Comparison of ENCODE assay signal across 8 cellular contexts in genomic region chr17:7296189-7296861, GRCh38. TPM values are rescaled to one million over a fixed set of nuclear protein-coding genes. Genes with fewer than 3 reads are reported as not detected.
DNase-seq lines count a peak whose midpoint lies in the region; ATAC-seq and TF ChIP-seq lines count a peak whose summit lies in the region.

No MANE protein-coding gene starts in this region.

- H3K27ac ChIP-seq in cardiac muscle cell = no peak overlapping the region
- no peak overlapping the region for H3K27ac ChIP-seq in trophoblast cell (ENCODE audit: low read depth, low read length)
- peak overlapping the region; percentile 33 to 67 for H3K27ac ChIP-seq in uterus

- no peak overlapping the region for H2BK12ac ChIP-seq in trophoblast cell (ENCODE audit: low read length)

- ATAC-seq in activated naive CD4-positive, alpha-beta T cell treated with anti-CD3 and anti-CD28 coated beads, Interleukin-2, amount 50 U/mL, for 72 hours = peak; percentile 40 to 75
- no peak for ATAC-seq in HG02763 (IDR thresholded peaks at IDR 0.05; ENCODE audit: unreplicated experiment)

- no peak overlapping the region for H3K27ac Mint-ChIP-seq in activated naive CD4-positive, alpha-beta T cell treated with anti-CD3 and anti-CD28 coated beads, Interleukin-2, amount 50 U/mL, for 72 hours

- H3K9me3 ChIP-seq in cardiac muscle cell (ENCODE audit: low read depth) (no peaks in the 10 kb centered on the region), trophoblast cell (ENCODE audit: insufficient read depth, low read depth, low read length) (peaks cover 5% of the 10 kb centered on the region), uterus (no peaks in the 10 kb centered on the region)

- no peak overlapping the region for H2AK5ac ChIP-seq in trophoblast cell (ENCODE audit: low read length)

- TF ChIP-seq POLR2A in uterus (IDR thresholded peaks at IDR 0.05) = peak in 1 of 2 donors; percentile 30

- H4K91ac ChIP-seq in trophoblast cell (ENCODE audit: low read depth, low read length) = no peak overlapping the region

- intact Hi-C loops in uterus (cut with DNase I; ENCODE audit: low total_unique reads) = loop anchor here (2.0 to 10.0 kb wide), 2 partner anchors 16 to 242 kb away; partner anchors contain the start of gene SLC2A4

- H3K14ac ChIP-seq in trophoblast cell (ENCODE audit: low read length) = no peak overlapping the region

- H3K79me2 ChIP-seq in trophoblast cell (ENCODE audit: control insufficient read depth, insufficient read depth, low read length, poor library complexity) = no peaks in the 10 kb centered on the region

- H3K18ac ChIP-seq in trophoblast cell (ENCODE audit: low read length) = no peak overlapping the region

- H2AFZ ChIP-seq in trophoblast cell (ENCODE audit: insufficient read depth, low read length, poor library complexity) = no peak overlapping the region

- H3K4ac ChIP-seq in trophoblast cell (ENCODE audit: low read depth, low read length) = no peak overlapping the region

- H3K36me3 ChIP-seq in cardiac muscle cell = no peaks in the 10 kb centered on the region
- H3K36me3 ChIP-seq in trophoblast cell (ENCODE audit: control insufficient read depth in 1 of 2, insufficient read depth in 2 of 2, low read length in 2 of 2) = no peaks in the 10 kb centered on the region
- no peaks in the 10 kb centered on the region for H3K36me3 ChIP-seq in uterus

- no peak overlapping the region for H4K12ac ChIP-seq in trophoblast cell (ENCODE audit: low read depth, low read length)

- H3K9me3 Mint-ChIP-seq in activated naive CD4-positive, alpha-beta T cell treated with anti-CD3 and anti-CD28 coated beads, Interleukin-2, amount 50 U/mL, for 72 hours = no peaks in the 10 kb centered on the region

- H3K9ac ChIP-seq in trophoblast cell (ENCODE audit: low read length) = no peak overlapping the region

- peaks cover 4% of the 10 kb centered on the region for H3K27me3 ChIP-seq in cardiac muscle cell
- H3K27me3 ChIP-seq in trophoblast cell (ENCODE audit: insufficient read depth, low read length) = peaks cover 21% of the 10 kb centered on the region
- peaks cover 0 to 6% of the 10 kb centered on the region in 2 donors for H3K27me3 ChIP-seq in uterus

- H3K36me3 Mint-ChIP-seq in activated naive CD4-positive, alpha-beta T cell treated with anti-CD3 and anti-CD28 coated beads, Interleukin-2, amount 50 U/mL, for 72 hours = peaks cover 0 to 6% of the 10 kb centered on the region in 2 donors

- H3K79me1 ChIP-seq in trophoblast cell (ENCODE audit: low read length) = no peaks in the 10 kb centered on the region

- H3K4me1 ChIP-seq in cardiac muscle cell (ENCODE audit: low read depth) = peaks cover 33% of the 10 kb centered on the region
- H3K4me1 ChIP-seq in trophoblast cell (ENCODE audit: control insufficient read depth in 1 of 2, insufficient read depth in 2 of 2, low read length in 2 of 2) = peaks cover 4 to 8% of the 10 kb centered on the region in 2 experiments
- peaks cover 0 to 27% of the 10 kb centered on the region in 2 donors for H3K4me1 ChIP-seq in uterus

- H4K8ac ChIP-seq in trophoblast cell (ENCODE audit: low read depth, low read length) = no peak overlapping the region

- H2BK5ac ChIP-seq in trophoblast cell (ENCODE audit: low read depth, low read length, poor library complexity) = no peak overlapping the region

- no peak overlapping the region for H2BK120ac ChIP-seq in trophoblast cell (ENCODE audit: insufficient read depth, low read length, poor library complexity)

- H3K4me2 ChIP-seq in trophoblast cell (ENCODE audit: low read length) = peak overlapping the region; percentile 45

- H3K23ac ChIP-seq in trophoblast cell (ENCODE audit: low read length) = peak overlapping the region; percentile 29

- WGBS in trophoblast cell (ENCODE audit: extremely low coverage, insufficient coverage, insufficient read length) = no CpG with 5 or more reads among the region's 51 CpGs

- H3K4me3 ChIP-seq in cardiac muscle cell (no peak overlapping the region), trophoblast cell (ENCODE audit: low read depth, low read length) (no peak overlapping the region), uterus (no peak overlapping the region)

- peak; percentile 92 for TF ChIP-seq CTCF in cardiac muscle cell (IDR thresholded peaks at IDR 0.05; ENCODE audit: low read depth, low read length)
- peak; percentile 94 to 98 (median 98) for TF ChIP-seq CTCF in uterus (IDR thresholded peaks at IDR 0.05)

- DNase-seq in ELR (ENCODE audit: low read depth) (peak; percentile 89), LHCN-M2 (ENCODE audit: low read depth) (peak; percentile 75), SK-N-DZ (ENCODE audit: low spot score) (peak; percentile 81), cardiac muscle cell (ENCODE audit: low read depth in 1 of 2, low spot score in 1 of 2) (peak; percentile 87 to 92), trophoblast cell (peak; percentile 88 to 94), uterus (peak; percentile 78 to 84)
- peak; percentile 81 to 86 for DNase-seq in activated naive CD4-positive, alpha-beta T cell treated with anti-CD3 and anti-CD28 coated beads, Interleukin-2, amount 50 U/mL, for 72 hours (ENCODE audit: low spot score in 2 of 2)

RNA-seq across cellular contexts. Expression of gene YBX2, which starts 1.9 kb away (rescaled TPM):
- total RNA-seq in LHCN-M2 (2014; rRNA removed) (not detected in 2 replicates), cardiac muscle cell (27.8 and 56.2 TPM in 2 replicates), uterus (1 to 10 TPM in 2 of 4 donors, not detected in 2; 2.4 to 4.4 TPM)
- not detected for polyA plus RNA-seq in LHCN-M2 (2012)
- 0.75 and 2.9 TPM in 2 replicates for polyA plus RNA-seq in SK-N-DZ (2014; cell fraction: cytosol; rRNA removed)
- 4.5 and 6.1 TPM in 2 replicates for polyA plus RNA-seq in SK-N-DZ (2014; cell fraction: nucleus; rRNA removed)
- 1 to 10 TPM in 1 of 2 donors, under 1 TPM in 1; 0.18 to 1.7 TPM for total RNA-seq in activated naive CD4-positive, alpha-beta T cell treated with anti-CD3 and anti-CD28 coated beads, Interleukin-2, amount 50 U/mL, for 72 hours
- polyA plus RNA-seq in cardiac muscle cell = 20.9 and 32.7 TPM in 2 replicates
- polyA plus RNA-seq in trophoblast cell (2013) = 0.33 and 0.45 TPM in 2 replicates

RNA-seq across cellular contexts. Expression of gene EIF5A, which starts 11.1 kb away (rescaled TPM):
- total RNA-seq in LHCN-M2 (2014; rRNA removed) (968 and 1,043 TPM in 2 replicates), cardiac muscle cell (319 and 545 TPM in 2 replicates), uterus (100 to 1,000 TPM in 3 of 4 donors, 10 to 100 TPM in 1; 75.3 to 219 (median 198) TPM)
- 1,070 TPM for polyA plus RNA-seq in LHCN-M2 (2012)
- polyA plus RNA-seq in SK-N-DZ (2014; cell fraction: cytosol; rRNA removed) = 736 and 827 TPM in 2 replicates
- 269 and 309 TPM in 2 replicates for polyA plus RNA-seq in SK-N-DZ (2014; cell fraction: nucleus; rRNA removed)
- 100 to 1,000 TPM; 493 to 836 TPM for total RNA-seq in activated naive CD4-positive, alpha-beta T cell treated with anti-CD3 and anti-CD28 coated beads, Interleukin-2, amount 50 U/mL, for 72 hours
- 719 and 988 TPM in 2 replicates for polyA plus RNA-seq in cardiac muscle cell
- 585 and 612 TPM in 2 replicates for polyA plus RNA-seq in trophoblast cell (2013)

RNA-seq across cellular contexts. Expression of gene SLC2A4, which starts 14.8 kb away (rescaled TPM):
- 0.11 TPM in 1 of 2 replicates, not detected in the other for total RNA-seq in LHCN-M2 (2014; rRNA removed)
- polyA plus RNA-seq in LHCN-M2 (2012) = not detected
- polyA plus RNA-seq in SK-N-DZ (2014; cell fraction: cytosol; rRNA removed) = 5.1 and 5.8 TPM in 2 replicates
- polyA plus RNA-seq in SK-N-DZ (2014; cell fraction: nucleus; rRNA removed) = 11.3 and 12.5 TPM in 2 replicates
- total RNA-seq in activated naive CD4-positive, alpha-beta T cell treated with anti-CD3 and anti-CD28 coated beads, Interleukin-2, amount 50 U/mL, for 72 hours = under 1 TPM in 1 of 2 donors, not detected in 1; 0.51 TPM
- 36.3 and 42.6 TPM in 2 replicates for total RNA-seq in cardiac muscle cell
- 23.4 and 32.7 TPM in 2 replicates for polyA plus RNA-seq in cardiac muscle cell
- 0.36 and 0.37 TPM in 2 replicates for polyA plus RNA-seq in trophoblast cell (2013)
- total RNA-seq in uterus = 10 to 100 TPM in 2 of 4 donors, 1 to 10 TPM in 2; 1.8 to 25.9 (median 12.6) TPM

RNA-seq across cellular contexts. Expression of gene GPS2, which starts 18.8 kb away (rescaled TPM):
- total RNA-seq in LHCN-M2 (2014; rRNA removed) (98.7 and 119 TPM in 2 replicates), cardiac muscle cell (59.9 and 76.2 TPM in 2 replicates), uterus (10 to 100 TPM; 34.0 to 68.3 (median 43.9) TPM)
- polyA plus RNA-seq in LHCN-M2 (2012) = 90.5 TPM
- 96.9 and 117 TPM in 2 replicates for polyA plus RNA-seq in SK-N-DZ (2014; cell fraction: cytosol; rRNA removed)
- polyA plus RNA-seq in SK-N-DZ (2014; cell fraction: nucleus; rRNA removed) = 237 and 334 TPM in 2 replicates
- total RNA-seq in activated naive CD4-positive, alpha-beta T cell treated with anti-CD3 and anti-CD28 coated beads, Interleukin-2, amount 50 U/mL, for 72 hours = 10 to 100 TPM; 36.3 to 48.6 TPM
- polyA plus RNA-seq in cardiac muscle cell = 68.7 and 97.4 TPM in 2 replicates
- 61.9 and 63.7 TPM in 2 replicates for polyA plus RNA-seq in trophoblast cell (2013)

RNA-seq across cellular contexts. Expression of gene NEURL4, which starts 32.8 kb away (rescaled TPM):
- total RNA-seq in LHCN-M2 (2014; rRNA removed) (15.1 and 15.7 TPM in 2 replicates), cardiac muscle cell (25.3 and 32.4 TPM in 2 replicates), uterus (10 to 100 TPM; 12.4 to 64.7 (median 34.1) TPM)
- polyA plus RNA-seq in LHCN-M2 (2012) = 10.0 TPM
- polyA plus RNA-seq in SK-N-DZ (2014; cell fraction: cytosol; rRNA removed) = 22.0 and 26.4 TPM in 2 replicates
- polyA plus RNA-seq in SK-N-DZ (2014; cell fraction: nucleus; rRNA removed) = 175 and 247 TPM in 2 replicates
- 10 to 100 TPM; 24.8 to 32.7 TPM for total RNA-seq in activated naive CD4-positive, alpha-beta T cell treated with anti-CD3 and anti-CD28 coated beads, Interleukin-2, amount 50 U/mL, for 72 hours
- 12.2 and 15.5 TPM in 2 replicates for polyA plus RNA-seq in cardiac muscle cell
- 12.6 and 14.0 TPM in 2 replicates for polyA plus RNA-seq in trophoblast cell (2013)

Comparison
In these comparisons a context has a peak if more than half of its experiments do, and no peak if none do; other contexts are left out.
1. H3K27ac ChIP-seq: peak in uterus (2 of 2); none in cardiac muscle cell (single experiment) and trophoblast cell (single experiment).
2. Peak in every context shown above with its lines, with median percentiles within 50 percentile points of each other: DNase-seq.